In genomic region chr10:103396067-103396788, GRCh38 we compare ENCODE assay signal across 8 cellular contexts. TPM values are rescaled to one million over a fixed set of nuclear protein-coding genes. Genes with fewer than 3 reads are reported as not detected.
DNase-seq lines count a peak whose midpoint lies in the region; ATAC-seq, FAIRE-seq and TF ChIP-seq lines count a peak whose summit lies in the region.

ATP5MK (minus strand) TSS chr10:103396475; CDS start chr10:103392457, 4,018 bp downstream.
PDCD11 (plus strand) TSS chr10:103396626; CDS start chr10:103398427, 1,801 bp downstream.

- H3F3A ChIP-seq in SU-DHL-6 (ENCODE audit: insufficient read depth) = peaks cover 4% of the 10 kb centered on the region; the same call in 1 of the 2 replicates

- peak within 1 kb of the TSS; percentile 82 for H3K4me3 ChIP-seq in GM12864 (ENCODE audit: low read depth, low read length)
- H3K4me3 ChIP-seq in SU-DHL-6 (ENCODE audit: insufficient read depth, low read length, poor library complexity, severe bottlenecking) = peak within 1 kb of the TSS; percentile 83
- H3K4me3 ChIP-seq in pancreas = peak within 1 kb of the TSS; percentile 66 to 92 (median 78)
- H3K4me3 ChIP-seq in tibial nerve = peak within 1 kb of the TSS; percentile 78 to 97 (median 88)

- intact Hi-C loops in Right ventricle myocardium inferior (cut with DNase I) (loop anchor here (1.0 kb wide), 1 partner anchor 29 kb away; the partner anchor contains the start of gene TAF5), pancreas (cut with DNase I) (no loop called here)

- H3K9me3 ChIP-seq in SU-DHL-6 (ENCODE audit: insufficient read depth, low read length) (no peaks in the 10 kb centered on the region), pancreas (no peaks in the 10 kb centered on the region), tibial nerve (no peaks in the 10 kb centered on the region)

- peak; percentile 94 for FAIRE-seq in pancreas (lab: Jason Lieb, UNC)

- H3K27ac ChIP-seq in SU-DHL-6 (ENCODE audit: low read depth, low read length) (peak within 1 kb of the TSS; percentile 27), pancreas (peak within 1 kb of the TSS; percentile 36 to 82 (median 69)), tibial nerve (peak within 1 kb of the TSS; percentile 50 to 91 (median 88))

- peaks cover 5% of the 10 kb centered on the region; the same call in 1 of the 2 replicates for H3K36me3 ChIP-seq in SU-DHL-6 (ENCODE audit: low read length)
- H3K36me3 ChIP-seq in pancreas = peaks cover 0 to 27% (median 12%) of the 10 kb centered on the region in 3 donors
- H3K36me3 ChIP-seq in tibial nerve = peaks cover 0 to 40% (median 0%) of the 10 kb centered on the region in 3 donors

- H3K9me2 ChIP-seq in SU-DHL-6 (replicated peaks; ENCODE audit: insufficient read depth, low read length) = no peaks in the 10 kb centered on the region

- peak within 1 kb of the TSS; percentile 77 for H3K9ac ChIP-seq in SU-DHL-6 (ENCODE audit: low read length)

- peak within 1 kb of the TSS; percentile 71 for H2AFZ ChIP-seq in SU-DHL-6 (ENCODE audit: low read depth, low read length, severe bottlenecking)

- peaks cover 56% of the 10 kb centered on the region for H3K79me2 ChIP-seq in SU-DHL-6 (ENCODE audit: insufficient read depth, low read length)

- H4K20me1 ChIP-seq in SU-DHL-6 (ENCODE audit: low read depth, low read length) = no peaks in the 10 kb centered on the region

- WGBS in pancreas, 2 donors = 0 to 1% methylated on average over 56 of the region's 56 CpGs
- WGBS in tibial nerve, 2 donors = 0 to 1% methylated on average over 50 to 56 of the region's 56 CpGs

- H3K27me3 ChIP-seq in SU-DHL-6 (ENCODE audit: low read length) (no peaks in the 10 kb centered on the region), pancreas (no peaks in the 10 kb centered on the region), tibial nerve (no peaks in the 10 kb centered on the region)

- TF ChIP-seq EP300 in tibial nerve (IDR thresholded peaks at IDR 0.05) = peak in 1 of 2 donors; percentile 82

- DNase-seq in GM12864 (ENCODE audit: low read depth) = peak; percentile 98
- peak; percentile 89 for DNase-seq in NCI-H1105 treated with DMSO at 0.1 percent for 48 hours (lab: John Stamatoyannopoulos, UW)
- peak; percentile 92 for DNase-seq in activated naive CD8-positive, alpha-beta T cell treated with anti-CD3 and anti-CD28 coated beads, Interleukin-2, amount 50 U/mL, for 16 hours (ENCODE audit: low read depth, low spot score)
- DNase-seq in Right ventricle myocardium inferior (ENCODE audit: missing footprints) = peak; percentile 99
- peak; percentile 94 to 98 (median 97) for DNase-seq in pancreas
- DNase-seq in tibial nerve (ENCODE audit: low spot score in 2 of 2) = peak; percentile 94 to 98

- peak in 1 of 2 donors; percentile 49 for TF ChIP-seq POLR2A in tibial nerve (IDR thresholded peaks at IDR 0.05)

- peak within 1 kb of the TSS; percentile 92 for H3K4me2 ChIP-seq in SU-DHL-6 (ENCODE audit: low read depth, low read length, poor library complexity, severe bottlenecking)

- ATAC-seq in HG02642 (IDR thresholded peaks at IDR 0.05; ENCODE audit: poor library complexity, unreplicated experiment) (peak; percentile 98), Right ventricle myocardium inferior (peak; percentile 100), pancreas (peak; percentile 96 to 100 (median 98))

- peak; percentile 34 for TF ChIP-seq CTCF in GM12864 (IDR thresholded peaks at IDR 0.05; ENCODE audit: low read depth, low read length, missing control alignments)
- TF ChIP-seq CTCF in SU-DHL-6 (IDR thresholded peaks at IDR 0.05; ENCODE audit: insufficient read depth, low read length, poor library complexity, severe bottlenecking) = no peak
- TF ChIP-seq CTCF in pancreas (IDR thresholded peaks at IDR 0.05) = no peak
- TF ChIP-seq CTCF in tibial nerve (IDR thresholded peaks at IDR 0.05) = peak in 1 of 5 experiments; percentile 25

- H3K4me1 ChIP-seq in pancreas = peaks cover 15 to 25% (median 15%) of the 10 kb centered on the region in 3 donors
- peaks cover 0 to 49% (median 21%) of the 10 kb centered on the region in 4 donors for H3K4me1 ChIP-seq in tibial nerve

RNA-seq across cellular contexts. Expression of gene ATP5MK, which starts in this region (rescaled TPM):
- 1,179 TPM for total RNA-seq in Right ventricle myocardium inferior
- total RNA-seq in pancreas = 100 to 1,000 TPM; 113 to 150 (median 132) TPM
- polyA plus RNA-seq in pancreas = 100 to 1,000 TPM; 376 to 488 TPM
- total RNA-seq in tibial nerve = 100 to 1,000 TPM; 139 to 343 (median 202) TPM

RNA-seq across cellular contexts. Expression of gene PDCD11, which starts in this region (rescaled TPM):
- 12.1 TPM for total RNA-seq in Right ventricle myocardium inferior
- 10 to 100 TPM; 11.3 to 17.3 (median 15.9) TPM for total RNA-seq in pancreas
- 10 to 100 TPM; 18.2 to 27.4 TPM for polyA plus RNA-seq in pancreas
- 10 to 100 TPM; 15.3 to 23.7 (median 17.5) TPM for total RNA-seq in tibial nerve

Comparison
In these comparisons a context has a peak if more than half of its experiments do, and no peak if none do; other contexts are left out.
1. Peak in every context shown above with its lines: DNase-seq, ATAC-seq, H3K4me3 ChIP-seq and H3K27ac ChIP-seq.
2. H3K27ac ChIP-seq: peak in every context shown above with its lines; median percentile 88 in tibial nerve; 69 in pancreas; 27 in SU-DHL-6.